In genomic region chr3:187101184-187102072, GRCh38 we compare ENCODE assay signal across 8 cellular contexts. TPM values are rescaled to one million over a fixed set of nuclear protein-coding genes. Genes with fewer than 3 reads are reported as not detected.
A peak's percentile ranks its signal among the peaks of the same experiment; 100 is the strongest.
DNase-seq lines count a peak whose midpoint lies in the region; ATAC-seq lines count a peak whose summit lies in the region.

No MANE protein-coding gene starts in this region.

- peaks cover 0 to 4% (median 0%) of the 10 kb centered on the region in 8 donors for H3K9me3 Mint-ChIP-seq in CD4-positive, alpha-beta memory T cell

- no peaks in the 10 kb centered on the region for H3K27me3 ChIP-seq in CD4-positive, alpha-beta memory T cell (ENCODE audit: insufficient read depth, low read length)

- peak; percentile 43 to 57 (median 48) for DNase-seq in CD4-positive, alpha-beta memory T cell
- DNase-seq in T-helper 22 cell (ENCODE audit: low read depth) (peak; percentile 3), brain pericyte (ENCODE audit: low read depth, low spot score) (peak; percentile 27), left kidney (ENCODE audit: low read depth, low spot score) (peak; percentile 62), HK-2 (ENCODE audit: unreplicated experiment) (no peak), NCI-H146 treated with DMSO at 0.1 percent for 48 hours (lab: John Stamatoyannopoulos, UW; ENCODE audit: unreplicated experiment) (no peak)
- DNase-seq in stimulated activated CD4-positive, alpha-beta T cell treated with anti-CD3 and anti-CD28 coated beads, TNF-alpha, amount 100 ng/mL, for 4 hours (ENCODE audit: low read depth in 3 of 3) = peak; percentile 31 to 55 (median 42)

- peaks cover 0 to 4% of the 10 kb centered on the region in 2 donors for H3K36me3 Mint-ChIP-seq in CD4-positive, alpha-beta memory T cell

- CTCF ChIA-PET in CD4-positive, alpha-beta memory T cell (lab: Charles Lee; ENCODE audit: partially characterized antibody) = interaction anchor here (1.0 to 6.4 kb wide), 11 partner anchors 8 to 252 kb away, joined by 3 to 57 read pairs (median 9); partner anchors contain the start of genes RPL39L and ST6GAL1

- intact Hi-C loops in CD4-positive, alpha-beta memory T cell (cut with micrococcal nuclease) = no loop called here

- peak overlapping the region; percentile 4 to 93 (median 88) for H3K27ac Mint-ChIP-seq in CD4-positive, alpha-beta memory T cell

- POLR2A ChIA-PET in CD4-positive, alpha-beta memory T cell (lab: Charles Lee; ENCODE audit: partially characterized antibody) = interaction anchor here (0.7 to 1.8 kb wide), 15 partner anchors 8 to 1164 kb away, joined by 3 to 8 read pairs (median 4); partner anchors contain the start of genes EIF4A2, RPL39L and TRA2B

- H3K4me3 ChIP-seq in CD4-positive, alpha-beta memory T cell (ENCODE audit: low read length in 2 of 2) = peak overlapping the region; percentile 17 to 27

- H3K27ac ChIP-seq in CD4-positive, alpha-beta memory T cell (ENCODE audit: low read depth, low read length) = peak overlapping the region; percentile 18

- peak; percentile 57 for ATAC-seq in HG03066 (IDR thresholded peaks at IDR 0.05; ENCODE audit: low read depth, unreplicated experiment)

- H3K4me1 Mint-ChIP-seq in CD4-positive, alpha-beta memory T cell = peaks cover 26 to 35% (median 28%) of the 10 kb centered on the region in 4 donors

- no peaks in the 10 kb centered on the region for H3K36me3 ChIP-seq in CD4-positive, alpha-beta memory T cell (ENCODE audit: insufficient read depth, low read length)

- peaks cover 23% of the 10 kb centered on the region for H3K4me1 ChIP-seq in CD4-positive, alpha-beta memory T cell (ENCODE audit: insufficient read depth, low read length)

- peak overlapping the region; percentile 70 to 91 (median 84) for H3K4me3 Mint-ChIP-seq in CD4-positive, alpha-beta memory T cell

- H3K27me3 Mint-ChIP-seq in CD4-positive, alpha-beta memory T cell = no peaks in the 10 kb centered on the region

- no peaks in the 10 kb centered on the region for H3K9me3 ChIP-seq in CD4-positive, alpha-beta memory T cell (ENCODE audit: control insufficient read depth in 1 of 2, low read length in 2 of 2)

RNA-seq across cellular contexts. Expression of gene RPL39L, which starts 37.9 kb away (rescaled TPM):
- 1 to 10 TPM; 2.6 to 3.6 TPM for total RNA-seq in CD4-positive, alpha-beta memory T cell
- 10 to 100 TPM in 1 of 2 donors, 1 to 10 TPM in 1; 7.2 to 15.7 TPM for polyA plus RNA-seq in CD4-positive, alpha-beta memory T cell

Comparison
In these comparisons a context has a peak if more than half of its experiments do, and no peak if none do; other contexts are left out.
1. DNase-seq: peak in CD4-positive, alpha-beta memory T cell (5 of 5), T-helper 22 cell (single experiment), brain pericyte (single experiment), left kidney (single experiment) and stimulated activated CD4-positive, alpha-beta T cell treated with anti-CD3 and anti-CD28 coated beads, TNF-alpha, amount 100 ng/mL, for 4 hours (3 of 3); none in HK-2 (single experiment) and NCI-H146 treated with DMSO at 0.1 percent for 48 hours (single experiment).